In genomic region chr12:90484130-90484529, GRCh38 we compare ENCODE assay signal across 18 cellular contexts.
A peak's percentile ranks its signal among the peaks of the same experiment; 100 is the strongest.
DNase-seq lines count a peak whose midpoint lies in the region; ATAC-seq and TF ChIP-seq lines count a peak whose summit lies in the region.
"Had no signal": no experiment of that assay in that cellular context is flagged by ENCODE, and none has a peak within 500 bp of the region (broad histone marks: within the 10 kb centered on the region; RNA-seq: fewer than 3 reads in every experiment).

No MANE protein-coding gene starts in this region.

- H3K27ac ChIP-seq in SJCRH30 (no peak overlapping the region), hepatocyte (no peak overlapping the region), neural progenitor cell (no peak overlapping the region), right lobe of liver (no peak overlapping the region)
- H3K27ac ChIP-seq: BLaER1 treated with 17β-estradiol and CSF1 and Interleukin-3, amounts not matched to agents 10 nM and 100 nM; Peyer's patch had no signal

- ATAC-seq in right lobe of liver = no peak
- ATAC-seq: Right ventricle myocardium inferior had no signal

- 19% methylated on average over 2 of the region's 2 CpGs for WGBS in hepatocyte (ENCODE audit: low lambda C conversion rate, missing lambda C conversion rate)
- WGBS in right lobe of liver (ENCODE audit: insufficient coverage, low coverage, low lambda C conversion rate, missing lambda C conversion rate) = 33% methylated on average over 2 of the region's 2 CpGs

- no peaks in the 10 kb centered on the region for H3F3A ChIP-seq in neural progenitor cell (ENCODE audit: low read depth)

- H3K4me1 ChIP-seq in BE2C (no peaks in the 10 kb centered on the region; the same call in 1 of the 2 replicates), SJCRH30 (no peaks in the 10 kb centered on the region), hepatocyte (ENCODE audit: insufficient read depth) (no peaks in the 10 kb centered on the region), neural progenitor cell (no peaks in the 10 kb centered on the region), right lobe of liver (no peaks in the 10 kb centered on the region)
- H3K4me1 ChIP-seq: BLaER1 treated with 17β-estradiol and CSF1 and Interleukin-3, amounts not matched to agents 10 nM and 100 nM; Peyer's patch had no signal

- H3K27me3 Mint-ChIP-seq in neural progenitor cell (ENCODE audit: insufficient read depth, low read depth) = no peaks in the 10 kb centered on the region
- H3K27me3 Mint-ChIP-seq in activated T-helper 2 cell treated with anti-CD3 and anti-CD28 coated beads, Interferon-gamma antibody, Interleukin-2, Interleukin-4, amounts not matched to agents 10 μg/mL and 5 μg/mL and 100 μg/mL, durations not matched to agents 14 hours and 24 hours and 36 hours (ENCODE audit: low read depth) = no peaks in the 10 kb centered on the region

- no peaks in the 10 kb centered on the region for H3K9me2 ChIP-seq in hepatocyte (replicated peaks; ENCODE audit: insufficient read depth)

- H3K9me3 Mint-ChIP-seq in neural progenitor cell = no peaks in the 10 kb centered on the region
- no peaks in the 10 kb centered on the region for H3K9me3 Mint-ChIP-seq in activated T-helper 2 cell treated with anti-CD3 and anti-CD28 coated beads, Interferon-gamma antibody, Interleukin-2, Interleukin-4, amounts not matched to agents 10 μg/mL and 5 μg/mL and 100 μg/mL, durations not matched to agents 14 hours and 24 hours and 36 hours

- TF ChIP-seq CTCF in BE2C (IDR thresholded peaks at IDR 0.05; ENCODE audit: low read depth, low read length) (no peak), hepatocyte (IDR thresholded peaks at IDR 0.05; ENCODE audit: poor library complexity) (no peak), neural progenitor cell (IDR thresholded peaks at IDR 0.05) (no peak), right lobe of liver (IDR thresholded peaks at IDR 0.05) (no peak)

- H2AFZ ChIP-seq in hepatocyte (no peak overlapping the region), neural progenitor cell (replicated peaks) (peak overlapping the region; percentile 50)

- DNase-seq in BE2C (peak; percentile 38), SJCRH30 (peak; percentile 2 to 18), hepatocyte (ENCODE audit: low spot score) (peak; percentile 8), neural progenitor cell (ENCODE audit: low spot score) (no peak), right lobe of liver (no peak), foreskin melanocyte (no peak)
- DNase-seq in activated T-helper 2 cell treated with anti-CD3 and anti-CD28 coated beads, Interferon-gamma antibody, Interleukin-2, Interleukin-4, amounts not matched to agents 10 μg/mL and 5 μg/mL and 100 μg/mL, durations not matched to agents 14 hours and 24 hours and 36 hours (ENCODE audit: low spot score) = no peak
- DNase-seq: CD8-positive, alpha-beta memory T cell; GF-D8; GOT3; MG63; NCI-H1092; NCI-H1694; NCI-H226; NCI-H524 treated with DMSO at 0.1 percent for 48 hours; Peyer's patch had no signal

- no peak for TF ChIP-seq POLR2A in right lobe of liver (IDR thresholded peaks at IDR 0.05)

- intact Hi-C loops in activated T-helper 2 cell treated with anti-CD3 and anti-CD28 coated beads, Interferon-gamma antibody, Interleukin-2, Interleukin-4, amounts not matched to agents 10 μg/mL and 5 μg/mL and 100 μg/mL, durations not matched to agents 14 hours and 24 hours and 36 hours (cut with micrococcal nuclease) = no loop called here
- intact Hi-C loops in right lobe of liver (cut with DNase I) = no loop called here

- no peak overlapping the region for H3K27ac Mint-ChIP-seq in neural progenitor cell
- H3K27ac Mint-ChIP-seq in activated T-helper 2 cell treated with anti-CD3 and anti-CD28 coated beads, Interferon-gamma antibody, Interleukin-2, Interleukin-4, amounts not matched to agents 10 μg/mL and 5 μg/mL and 100 μg/mL, durations not matched to agents 14 hours and 24 hours and 36 hours = no peak overlapping the region
- H3K27ac Mint-ChIP-seq: CD8-positive, alpha-beta memory T cell had no signal

- no peaks in the 10 kb centered on the region for H3K36me3 Mint-ChIP-seq in neural progenitor cell
- no peaks in the 10 kb centered on the region for H3K36me3 Mint-ChIP-seq in activated T-helper 2 cell treated with anti-CD3 and anti-CD28 coated beads, Interferon-gamma antibody, Interleukin-2, Interleukin-4, amounts not matched to agents 10 μg/mL and 5 μg/mL and 100 μg/mL, durations not matched to agents 14 hours and 24 hours and 36 hours (ENCODE audit: low read depth)
- H3K36me3 Mint-ChIP-seq: CD8-positive, alpha-beta memory T cell had no signal

- H3K4me2 ChIP-seq in hepatocyte (no peak overlapping the region), neural progenitor cell (no peak overlapping the region)
- H3K4me2 ChIP-seq: BLaER1 treated with 17β-estradiol and CSF1 and Interleukin-3, amounts not matched to agents 10 nM and 100 nM had no signal

- H3K27me3 ChIP-seq in BE2C (no peaks in the 10 kb centered on the region), SJCRH30 (no peaks in the 10 kb centered on the region), hepatocyte (no peaks in the 10 kb centered on the region), neural progenitor cell (no peaks in the 10 kb centered on the region), right lobe of liver (no peaks in the 10 kb centered on the region)
- H3K27me3 ChIP-seq: BLaER1 treated with 17β-estradiol and CSF1 and Interleukin-3, amounts not matched to agents 10 nM and 100 nM; MG63; Peyer's patch had no signal

- no peak overlapping the region for H3K9ac ChIP-seq in neural progenitor cell
- H3K9ac ChIP-seq: BLaER1 treated with 17β-estradiol and CSF1 and Interleukin-3, amounts not matched to agents 10 nM and 100 nM had no signal

- H4K20me1 ChIP-seq in hepatocyte (ENCODE audit: insufficient read depth, poor library complexity, severe bottlenecking) (no peaks in the 10 kb centered on the region), neural progenitor cell (ENCODE audit: low read depth) (no peaks in the 10 kb centered on the region)
- H4K20me1 ChIP-seq: BLaER1 treated with 17β-estradiol and CSF1 and Interleukin-3, amounts not matched to agents 10 nM and 100 nM had no signal

- H3K4me1 Mint-ChIP-seq in neural progenitor cell = no peaks in the 10 kb centered on the region
- H3K4me1 Mint-ChIP-seq in activated T-helper 2 cell treated with anti-CD3 and anti-CD28 coated beads, Interferon-gamma antibody, Interleukin-2, Interleukin-4, amounts not matched to agents 10 μg/mL and 5 μg/mL and 100 μg/mL, durations not matched to agents 14 hours and 24 hours and 36 hours (ENCODE audit: low read depth) = no peaks in the 10 kb centered on the region
- H3K4me1 Mint-ChIP-seq: CD8-positive, alpha-beta memory T cell had no signal

- no peak overlapping the region for H3K4me3 ChIP-seq in BE2C (ENCODE audit: low read depth, low read length)
- H3K4me3 ChIP-seq in SJCRH30 = no peak overlapping the region
- H3K4me3 ChIP-seq in hepatocyte = no peak overlapping the region
- H3K4me3 ChIP-seq in neural progenitor cell = no peak overlapping the region
- no peak overlapping the region for H3K4me3 ChIP-seq in right lobe of liver
- H3K4me3 ChIP-seq: BLaER1 treated with 17β-estradiol and CSF1 and Interleukin-3, amounts not matched to agents 10 nM and 100 nM; MG63; Peyer's patch had no signal

- H3K4me3 Mint-ChIP-seq in neural progenitor cell = no peak overlapping the region
- H3K4me3 Mint-ChIP-seq in activated T-helper 2 cell treated with anti-CD3 and anti-CD28 coated beads, Interferon-gamma antibody, Interleukin-2, Interleukin-4, amounts not matched to agents 10 μg/mL and 5 μg/mL and 100 μg/mL, durations not matched to agents 14 hours and 24 hours and 36 hours (ENCODE audit: low read depth) = no peak overlapping the region
- H3K4me3 Mint-ChIP-seq: CD8-positive, alpha-beta memory T cell had no signal

- H3K79me2 ChIP-seq in hepatocyte = no peaks in the 10 kb centered on the region
- no peaks in the 10 kb centered on the region for H3K79me2 ChIP-seq in neural progenitor cell (ENCODE audit: low read depth)

- no peaks in the 10 kb centered on the region for H3K36me3 ChIP-seq in BE2C
- no peaks in the 10 kb centered on the region for H3K36me3 ChIP-seq in SJCRH30
- H3K36me3 ChIP-seq in hepatocyte (replicated peaks; ENCODE audit: insufficient read depth, low read depth) = no peaks in the 10 kb centered on the region
- no peaks in the 10 kb centered on the region for H3K36me3 ChIP-seq in neural progenitor cell
- no peaks in the 10 kb centered on the region for H3K36me3 ChIP-seq in right lobe of liver
- H3K36me3 ChIP-seq: BLaER1 treated with 17β-estradiol and CSF1 and Interleukin-3, amounts not matched to agents 10 nM and 100 nM; MG63; Peyer's patch had no signal

- H3K9me3 ChIP-seq in BE2C (no peaks in the 10 kb centered on the region), SJCRH30 (replicated peaks) (no peaks in the 10 kb centered on the region), hepatocyte (ENCODE audit: low read depth) (no peaks in the 10 kb centered on the region), neural progenitor cell (ENCODE audit: low read depth) (no peaks in the 10 kb centered on the region), right lobe of liver (no peaks in the 10 kb centered on the region)
- H3K9me3 ChIP-seq: MG63, Peyer's patch had no signal

Comparison
In these comparisons a context has a peak if more than half of its experiments do, and no peak if none do; other contexts are left out.
1. DNase-seq: peak in BE2C (single experiment), SJCRH30 (2 of 2) and hepatocyte (single experiment); none in neural progenitor cell (single experiment), activated T-helper 2 cell treated with anti-CD3 and anti-CD28 coated beads, Interferon-gamma antibody, Interleukin-2, Interleukin-4, amounts not matched to agents 10 μg/mL and 5 μg/mL and 100 μg/mL, durations not matched to agents 14 hours and 24 hours and 36 hours (single experiment), right lobe of liver (0 of 3) and foreskin melanocyte (single experiment).